ENCODE assay signal across 1 cellular context in genomic region chrX:71616672-71617529, GRCh38.
A peak's percentile ranks its signal among the peaks of the same experiment; 100 is the strongest.
TF ChIP-seq lines count a peak whose summit lies in the region.

No MANE protein-coding gene starts in this region.

TF ChIP-seq in HepG2, 621 proteins besides CTCF, POLR2A, EP300 and RAD21 (continues in another document):
- TF ChIP-seq, protein P1, sequence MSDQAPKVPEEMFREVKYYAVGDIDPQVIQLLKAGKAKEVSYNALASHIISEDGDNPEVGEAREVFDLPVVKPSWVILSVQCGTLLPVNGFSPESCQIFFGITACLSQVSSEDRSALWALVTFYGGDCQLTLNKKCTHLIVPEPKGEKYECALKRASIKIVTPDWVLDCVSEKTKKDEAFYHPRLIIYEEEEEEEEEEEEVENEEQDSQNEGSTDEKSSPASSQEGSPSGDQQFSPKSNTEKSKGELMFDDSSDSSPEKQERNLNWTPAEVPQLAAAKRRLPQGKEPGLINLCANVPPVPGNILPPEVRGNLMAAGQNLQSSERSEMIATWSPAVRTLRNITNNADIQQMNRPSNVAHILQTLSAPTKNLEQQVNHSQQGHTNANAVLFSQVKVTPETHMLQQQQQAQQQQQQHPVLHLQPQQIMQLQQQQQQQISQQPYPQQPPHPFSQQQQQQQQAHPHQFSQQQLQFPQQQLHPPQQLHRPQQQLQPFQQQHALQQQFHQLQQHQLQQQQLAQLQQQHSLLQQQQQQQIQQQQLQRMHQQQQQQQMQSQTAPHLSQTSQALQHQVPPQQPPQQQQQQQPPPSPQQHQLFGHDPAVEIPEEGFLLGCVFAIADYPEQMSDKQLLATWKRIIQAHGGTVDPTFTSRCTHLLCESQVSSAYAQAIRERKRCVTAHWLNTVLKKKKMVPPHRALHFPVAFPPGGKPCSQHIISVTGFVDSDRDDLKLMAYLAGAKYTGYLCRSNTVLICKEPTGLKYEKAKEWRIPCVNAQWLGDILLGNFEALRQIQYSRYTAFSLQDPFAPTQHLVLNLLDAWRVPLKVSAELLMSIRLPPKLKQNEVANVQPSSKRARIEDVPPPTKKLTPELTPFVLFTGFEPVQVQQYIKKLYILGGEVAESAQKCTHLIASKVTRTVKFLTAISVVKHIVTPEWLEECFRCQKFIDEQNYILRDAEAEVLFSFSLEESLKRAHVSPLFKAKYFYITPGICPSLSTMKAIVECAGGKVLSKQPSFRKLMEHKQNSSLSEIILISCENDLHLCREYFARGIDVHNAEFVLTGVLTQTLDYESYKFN (CRISPR knock-in tag; conservative IDR thresholded peaks at IDR 0.05), result peak; percentile 30; the same call in 1 of the 2 replicates
- TF ChIP-seq ZBTB38 (CRISPR knock-in tag; IDR thresholded peaks at IDR 0.05) (0 out of 2 replicates have a peak, but pooled peaks have one; percentile 22), ZNF563 (CRISPR knock-in tag; IDR thresholded peaks at IDR 0.05) (0 out of 2 replicates have a peak, but pooled peaks have one; percentile 54), ZNF768 (CRISPR knock-in tag; IDR thresholded peaks at IDR 0.05) (peak; percentile 37; the same call in 1 of the 2 replicates), CENPT (CRISPR knock-in tag; IDR thresholded peaks at IDR 0.05; ENCODE audit: low read depth) (no peak), ZNF777 (CRISPR knock-in tag; IDR thresholded peaks at IDR 0.05) (peak; percentile 75), ZNF616 (CRISPR knock-in tag; IDR thresholded peaks at IDR 0.05; ENCODE audit: low read depth) (0 out of 2 replicates have a peak, but pooled peaks have one; percentile 33), SALL1 (CRISPR knock-in tag; IDR thresholded peaks at IDR 0.05) (peak; percentile 37; the same call in 1 of the 2 replicates), KLF12 (CRISPR knock-in tag; IDR thresholded peaks at IDR 0.05; ENCODE audit: borderline replicate concordance) (0 out of 2 replicates have a peak, but pooled peaks have one; percentile 56), UBTF (CRISPR knock-in tag; IDR thresholded peaks at IDR 0.05) (peak; percentile 63; the same call in 1 of the 2 replicates), ZFX (CRISPR knock-in tag; IDR thresholded peaks at IDR 0.05; ENCODE audit: low read depth) (peak; percentile 58; the same call in 1 of the 2 replicates), SP1 (IDR thresholded peaks at IDR 0.05) (no peak), SP1 (CRISPR knock-in tag; IDR thresholded peaks at IDR 0.05) (no peak), FOXC1 (CRISPR knock-in tag; IDR thresholded peaks at IDR 0.05; ENCODE audit: borderline replicate concordance) (0 out of 2 replicates have a peak, but pooled peaks have one; percentile 40), ZNF557 (CRISPR knock-in tag; IDR thresholded peaks at IDR 0.05) (no peak), ZNF292 (CRISPR knock-in tag; IDR thresholded peaks at IDR 0.05; ENCODE audit: borderline replicate concordance, low read depth) (peak; percentile 74), IRF9 (CRISPR knock-in tag; IDR thresholded peaks at IDR 0.05; ENCODE audit: borderline replicate concordance) (0 out of 2 replicates have a peak, but pooled peaks have one; percentile 30), NONO (IDR thresholded peaks at IDR 0.05) (no peak), NONO (CRISPR knock-in tag; conservative IDR thresholded peaks at IDR 0.05) (0 out of 2 replicates have a peak, but pooled peaks have one; percentile 20), EED (CRISPR knock-in tag; IDR thresholded peaks at IDR 0.05) (no peak), HNF1B (CRISPR knock-in tag; IDR thresholded peaks at IDR 0.05) (no peak), PHF8 (CRISPR knock-in tag; IDR thresholded peaks at IDR 0.05) (peak; percentile 53; the same call in 1 of the 2 replicates), STAG1 (CRISPR knock-in tag; IDR thresholded peaks at IDR 0.05) (peak; percentile 36), KDM1A (CRISPR knock-in tag; IDR thresholded peaks at IDR 0.05) (no peak), ZFY (CRISPR knock-in tag; IDR thresholded peaks at IDR 0.05) (peak; percentile 70), HNRNPL (IDR thresholded peaks at IDR 0.05; ENCODE audit: low read depth, low read length) (peak; percentile 69; the same call in 1 of the 2 replicates)
- TF ChIP-seq, protein P2, sequence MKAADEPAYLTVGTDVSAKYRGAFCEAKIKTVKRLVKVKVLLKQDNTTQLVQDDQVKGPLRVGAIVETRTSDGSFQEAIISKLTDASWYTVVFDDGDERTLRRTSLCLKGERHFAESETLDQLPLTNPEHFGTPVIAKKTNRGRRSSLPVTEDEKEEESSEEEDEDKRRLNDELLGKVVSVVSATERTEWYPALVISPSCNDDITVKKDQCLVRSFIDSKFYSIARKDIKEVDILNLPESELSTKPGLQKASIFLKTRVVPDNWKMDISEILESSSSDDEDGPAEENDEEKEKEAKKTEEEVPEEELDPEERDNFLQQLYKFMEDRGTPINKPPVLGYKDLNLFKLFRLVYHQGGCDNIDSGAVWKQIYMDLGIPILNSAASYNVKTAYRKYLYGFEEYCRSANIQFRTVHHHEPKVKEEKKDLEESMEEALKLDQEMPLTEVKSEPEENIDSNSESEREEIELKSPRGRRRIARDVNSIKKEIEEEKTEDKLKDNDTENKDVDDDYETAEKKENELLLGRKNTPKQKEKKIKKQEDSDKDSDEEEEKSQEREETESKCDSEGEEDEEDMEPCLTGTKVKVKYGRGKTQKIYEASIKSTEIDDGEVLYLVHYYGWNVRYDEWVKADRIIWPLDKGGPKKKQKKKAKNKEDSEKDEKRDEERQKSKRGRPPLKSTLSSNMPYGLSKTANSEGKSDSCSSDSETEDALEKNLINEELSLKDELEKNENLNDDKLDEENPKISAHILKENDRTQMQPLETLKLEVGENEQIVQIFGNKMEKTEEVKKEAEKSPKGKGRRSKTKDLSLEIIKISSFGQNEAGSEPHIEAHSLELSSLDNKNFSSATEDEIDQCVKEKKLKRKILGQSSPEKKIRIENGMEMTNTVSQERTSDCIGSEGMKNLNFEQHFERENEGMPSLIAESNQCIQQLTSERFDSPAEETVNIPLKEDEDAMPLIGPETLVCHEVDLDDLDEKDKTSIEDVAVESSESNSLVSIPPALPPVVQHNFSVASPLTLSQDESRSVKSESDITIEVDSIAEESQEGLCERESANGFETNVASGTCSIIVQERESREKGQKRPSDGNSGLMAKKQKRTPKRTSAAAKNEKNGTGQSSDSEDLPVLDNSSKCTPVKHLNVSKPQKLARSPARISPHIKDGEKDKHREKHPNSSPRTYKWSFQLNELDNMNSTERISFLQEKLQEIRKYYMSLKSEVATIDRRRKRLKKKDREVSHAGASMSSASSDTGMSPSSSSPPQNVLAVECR (CRISPR knock-in tag; IDR thresholded peaks at IDR 0.05; ENCODE audit: borderline replicate concordance), result peak; percentile 34; the same call in 1 of the 2 replicates
- TF ChIP-seq, protein P3, sequence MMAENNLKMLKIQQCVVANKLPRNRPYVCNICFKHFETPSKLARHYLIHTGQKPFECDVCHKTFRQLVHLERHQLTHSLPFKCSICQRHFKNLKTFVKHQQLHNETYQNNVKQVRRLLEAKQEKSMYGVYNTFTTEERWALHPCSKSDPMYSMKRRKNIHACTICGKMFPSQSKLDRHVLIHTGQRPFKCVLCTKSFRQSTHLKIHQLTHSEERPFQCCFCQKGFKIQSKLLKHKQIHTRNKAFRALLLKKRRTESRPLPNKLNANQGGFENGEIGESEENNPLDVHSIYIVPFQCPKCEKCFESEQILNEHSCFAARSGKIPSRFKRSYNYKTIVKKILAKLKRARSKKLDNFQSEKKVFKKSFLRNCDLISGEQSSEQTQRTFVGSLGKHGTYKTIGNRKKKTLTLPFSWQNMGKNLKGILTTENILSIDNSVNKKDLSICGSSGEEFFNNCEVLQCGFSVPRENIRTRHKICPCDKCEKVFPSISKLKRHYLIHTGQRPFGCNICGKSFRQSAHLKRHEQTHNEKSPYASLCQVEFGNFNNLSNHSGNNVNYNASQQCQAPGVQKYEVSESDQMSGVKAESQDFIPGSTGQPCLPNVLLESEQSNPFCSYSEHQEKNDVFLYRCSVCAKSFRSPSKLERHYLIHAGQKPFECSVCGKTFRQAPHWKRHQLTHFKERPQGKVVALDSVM (CRISPR knock-in tag; IDR thresholded peaks at IDR 0.05), result peak; percentile 19; the same call in 1 of the 2 replicates
- TF ChIP-seq, protein P4, sequence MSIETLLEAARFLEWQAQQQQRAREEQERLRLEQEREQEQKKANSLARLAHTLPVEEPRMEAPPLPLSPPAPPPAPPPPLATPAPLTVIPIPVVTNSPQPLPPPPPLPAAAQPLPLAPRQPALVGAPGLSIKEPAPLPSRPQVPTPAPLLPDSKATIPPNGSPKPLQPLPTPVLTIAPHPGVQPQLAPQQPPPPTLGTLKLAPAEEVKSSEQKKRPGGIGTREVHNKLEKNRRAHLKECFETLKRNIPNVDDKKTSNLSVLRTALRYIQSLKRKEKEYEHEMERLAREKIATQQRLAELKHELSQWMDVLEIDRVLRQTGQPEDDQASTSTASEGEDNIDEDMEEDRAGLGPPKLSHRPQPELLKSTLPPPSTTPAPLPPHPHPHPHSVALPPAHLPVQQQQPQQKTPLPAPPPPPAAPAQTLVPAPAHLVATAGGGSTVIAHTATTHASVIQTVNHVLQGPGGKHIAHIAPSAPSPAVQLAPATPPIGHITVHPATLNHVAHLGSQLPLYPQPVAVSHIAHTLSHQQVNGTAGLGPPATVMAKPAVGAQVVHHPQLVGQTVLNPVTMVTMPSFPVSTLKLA (IDR thresholded peaks at IDR 0.05), result no peak
- TF ChIP-seq, protein P5, sequence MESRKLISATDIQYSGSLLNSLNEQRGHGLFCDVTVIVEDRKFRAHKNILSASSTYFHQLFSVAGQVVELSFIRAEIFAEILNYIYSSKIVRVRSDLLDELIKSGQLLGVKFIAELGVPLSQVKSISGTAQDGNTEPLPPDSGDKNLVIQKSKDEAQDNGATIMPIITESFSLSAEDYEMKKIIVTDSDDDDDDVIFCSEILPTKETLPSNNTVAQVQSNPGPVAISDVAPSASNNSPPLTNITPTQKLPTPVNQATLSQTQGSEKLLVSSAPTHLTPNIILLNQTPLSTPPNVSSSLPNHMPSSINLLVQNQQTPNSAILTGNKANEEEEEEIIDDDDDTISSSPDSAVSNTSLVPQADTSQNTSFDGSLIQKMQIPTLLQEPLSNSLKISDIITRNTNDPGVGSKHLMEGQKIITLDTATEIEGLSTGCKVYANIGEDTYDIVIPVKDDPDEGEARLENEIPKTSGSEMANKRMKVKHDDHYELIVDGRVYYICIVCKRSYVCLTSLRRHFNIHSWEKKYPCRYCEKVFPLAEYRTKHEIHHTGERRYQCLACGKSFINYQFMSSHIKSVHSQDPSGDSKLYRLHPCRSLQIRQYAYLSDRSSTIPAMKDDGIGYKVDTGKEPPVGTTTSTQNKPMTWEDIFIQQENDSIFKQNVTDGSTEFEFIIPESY (CRISPR knock-in tag; IDR thresholded peaks at IDR 0.05), result peak; percentile 73
- TF ChIP-seq, protein P6, sequence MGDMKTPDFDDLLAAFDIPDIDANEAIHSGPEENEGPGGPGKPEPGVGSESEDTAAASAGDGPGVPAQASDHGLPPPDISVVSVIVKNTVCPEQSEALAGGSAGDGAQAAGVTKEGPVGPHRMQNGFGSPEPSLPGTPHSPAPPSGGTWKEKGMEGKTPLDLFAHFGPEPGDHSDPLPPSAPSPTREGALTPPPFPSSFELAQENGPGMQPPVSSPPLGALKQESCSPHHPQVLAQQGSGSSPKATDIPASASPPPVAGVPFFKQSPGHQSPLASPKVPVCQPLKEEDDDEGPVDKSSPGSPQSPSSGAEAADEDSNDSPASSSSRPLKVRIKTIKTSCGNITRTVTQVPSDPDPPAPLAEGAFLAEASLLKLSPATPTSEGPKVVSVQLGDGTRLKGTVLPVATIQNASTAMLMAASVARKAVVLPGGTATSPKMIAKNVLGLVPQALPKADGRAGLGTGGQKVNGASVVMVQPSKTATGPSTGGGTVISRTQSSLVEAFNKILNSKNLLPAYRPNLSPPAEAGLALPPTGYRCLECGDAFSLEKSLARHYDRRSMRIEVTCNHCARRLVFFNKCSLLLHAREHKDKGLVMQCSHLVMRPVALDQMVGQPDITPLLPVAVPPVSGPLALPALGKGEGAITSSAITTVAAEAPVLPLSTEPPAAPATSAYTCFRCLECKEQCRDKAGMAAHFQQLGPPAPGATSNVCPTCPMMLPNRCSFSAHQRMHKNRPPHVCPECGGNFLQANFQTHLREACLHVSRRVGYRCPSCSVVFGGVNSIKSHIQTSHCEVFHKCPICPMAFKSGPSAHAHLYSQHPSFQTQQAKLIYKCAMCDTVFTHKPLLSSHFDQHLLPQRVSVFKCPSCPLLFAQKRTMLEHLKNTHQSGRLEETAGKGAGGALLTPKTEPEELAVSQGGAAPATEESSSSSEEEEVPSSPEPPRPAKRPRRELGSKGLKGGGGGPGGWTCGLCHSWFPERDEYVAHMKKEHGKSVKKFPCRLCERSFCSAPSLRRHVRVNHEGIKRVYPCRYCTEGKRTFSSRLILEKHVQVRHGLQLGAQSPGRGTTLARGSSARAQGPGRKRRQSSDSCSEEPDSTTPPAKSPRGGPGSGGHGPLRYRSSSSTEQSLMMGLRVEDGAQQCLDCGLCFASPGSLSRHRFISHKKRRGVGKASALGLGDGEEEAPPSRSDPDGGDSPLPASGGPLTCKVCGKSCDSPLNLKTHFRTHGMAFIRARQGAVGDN (CRISPR knock-in tag; IDR thresholded peaks at IDR 0.05), result peak; percentile 83
